Comparison of ENCODE assay signal across 31 cellular contexts in the genomic region with DNA sequence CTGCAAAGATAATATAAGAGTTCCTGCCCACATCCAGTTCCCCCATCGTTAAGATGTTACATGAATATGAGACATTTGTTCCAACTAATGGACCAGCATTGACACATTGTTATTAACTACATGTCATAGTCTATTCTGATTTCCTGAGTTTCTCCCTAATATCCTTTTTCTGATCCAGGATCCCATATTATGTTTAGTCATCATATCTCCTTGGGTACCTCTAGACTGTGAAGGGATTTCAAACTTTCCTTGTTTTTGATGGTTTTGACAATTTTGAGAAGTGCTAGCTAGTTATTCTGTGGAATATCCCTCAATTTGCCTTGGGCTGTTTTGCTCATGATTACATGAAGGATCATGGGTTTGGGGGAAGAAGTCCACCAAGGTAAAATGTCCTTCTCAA. TPM values are rescaled to one million over a fixed set of nuclear protein-coding genes. Genes with fewer than 3 reads are reported as not detected.
"Had no signal": no experiment of that assay in that cellular context is flagged by ENCODE, and none has a peak within 500 bp of the region (broad histone marks: within the 10 kb centered on the region; RNA-seq: fewer than 3 reads in every experiment).

No MANE protein-coding gene starts in this region.

- H3K9me3 Mint-ChIP-seq: stimulated activated effector memory CD8-positive, alpha-beta T cell treated with anti-CD3 and anti-CD28 coated beads, Interleukin-12 subunit alpha, Interleukin-12 subunit beta, amount 100 ng/mL, for 72 hours; stimulated activated memory B cell treated with anti-CD40 and anti-IgM and Interleukin-4, amounts not matched to agents 10 μg/mL and 1 μg/mL and 100 μg/mL, for 72 hours; stimulated activated naive B cell treated with anti-CD40 and anti-IgM and Interleukin-4, amounts not matched to agents 10 μg/mL and 1 μg/mL and 100 μg/mL, for 72 hours; stimulated activated naive CD8-positive, alpha-beta T cell treated with anti-CD3 and anti-CD28 coated beads, Interleukin-15, amount 100 ng/mL, for 72 hours; stimulated activated naive CD8-positive, alpha-beta T cell treated with anti-CD3 and anti-CD28 coated beads, Interleukin-15, Interleukin-2, amounts not matched to agents 100 ng/mL and 50 ng/mL, for 24 hours; type B pancreatic cell had no signal

- ATAC-seq: stimulated activated effector memory CD8-positive, alpha-beta T cell treated with anti-CD3 and anti-CD28 coated beads, Interleukin-12 subunit alpha, Interleukin-12 subunit beta, amount 100 ng/mL, for 72 hours; stimulated activated memory B cell treated with anti-CD40 and anti-IgM and Interleukin-4, amounts not matched to agents 10 μg/mL and 1 μg/mL and 100 μg/mL, for 72 hours; stimulated activated naive B cell treated with anti-CD40 and anti-IgM and Interleukin-4, amounts not matched to agents 10 μg/mL and 1 μg/mL and 100 μg/mL, for 72 hours; stimulated activated naive CD8-positive, alpha-beta T cell treated with anti-CD3 and anti-CD28 coated beads, Interleukin-15, amount 100 ng/mL, for 72 hours; stimulated activated naive CD8-positive, alpha-beta T cell treated with anti-CD3 and anti-CD28 coated beads, Interleukin-15, Interleukin-2, amounts not matched to agents 100 U/mL and 50 U/mL, for 24 hours; upper lobe of right lung had no signal

- DNase-seq: stimulated activated CD4-positive, alpha-beta T cell treated with anti-CD3 and anti-CD28 coated beads, Interleukin-2, amount 100 ng/mL, for 48 hours; stimulated activated CD4-positive, alpha-beta T cell treated with anti-CD3 and anti-CD28 coated beads, Interleukin-4, amount 100 ng/mL, for 1 hour; stimulated activated CD4-positive, alpha-beta T cell treated with anti-CD3 and anti-CD28 coated beads, Interleukin-4, amount 100 ng/mL, for 24 hours; stimulated activated CD4-positive, alpha-beta T cell treated with anti-CD3 and anti-CD28 coated beads, Interleukin-4, amount 100 ng/mL, for 4 hours; stimulated activated CD8-positive, alpha-beta memory T cell treated with anti-CD3 and anti-CD28 coated beads, Interleukin-4, amount 100 ng/mL, for 48 hours; stimulated activated naive B cell treated with anti-CD40 and anti-IgM and Interleukin-4, amounts not matched to agents 10 μg/mL and 1 μg/mL and 100 μg/mL, for 72 hours; stimulated activated naive CD4-positive, alpha-beta T cell; stimulated activated naive CD4-positive, alpha-beta T cell treated with Interleukin-2 at 50 U/mL for 16 hours; stimulated activated naive CD8-positive, alpha-beta T cell treated with anti-CD3 and anti-CD28 coated beads, Interleukin-15, amount 100 ng/mL, for 72 hours; stimulated activated naive CD8-positive, alpha-beta T cell treated with anti-CD3 and anti-CD28 coated beads, Interleukin-15, Interleukin-2, amounts not matched to agents 100 U/mL and 50 U/mL, for 24 hours; stomach; substantia nigra; testis; thyroid gland; tibial artery; transverse colon; upper lobe of left lung; upper lobe of right lung; uterus had no signal

- H3K27ac Mint-ChIP-seq: stimulated activated effector memory CD8-positive, alpha-beta T cell treated with anti-CD3 and anti-CD28 coated beads, Interleukin-12 subunit alpha, Interleukin-12 subunit beta, amount 100 ng/mL, for 72 hours; stimulated activated memory B cell treated with anti-CD40 and anti-IgM and Interleukin-4, amounts not matched to agents 10 μg/mL and 1 μg/mL and 100 μg/mL, for 72 hours; stimulated activated naive B cell treated with anti-CD40 and anti-IgM and Interleukin-4, amounts not matched to agents 10 μg/mL and 1 μg/mL and 100 μg/mL, for 72 hours; stimulated activated naive CD8-positive, alpha-beta T cell treated with anti-CD3 and anti-CD28 coated beads, Interleukin-15, amount 100 ng/mL, for 72 hours; stimulated activated naive CD8-positive, alpha-beta T cell treated with anti-CD3 and anti-CD28 coated beads, Interleukin-15, Interleukin-2, amounts not matched to agents 100 ng/mL and 50 ng/mL, for 24 hours; type B pancreatic cell had no signal

- H3K27me3 ChIP-seq: suprapubic skin, testis, thyroid gland, tibial nerve, upper lobe of left lung, upper lobe of right lung, uterus, vagina had no signal

- FAIRE-seq: urothelium cell line had no signal

- H3K4me3 Mint-ChIP-seq: stimulated activated effector memory CD8-positive, alpha-beta T cell treated with anti-CD3 and anti-CD28 coated beads, Interleukin-12 subunit alpha, Interleukin-12 subunit beta, amount 100 ng/mL, for 72 hours; stimulated activated memory B cell treated with anti-CD40 and anti-IgM and Interleukin-4, amounts not matched to agents 10 μg/mL and 1 μg/mL and 100 μg/mL, for 72 hours; stimulated activated naive B cell treated with anti-CD40 and anti-IgM and Interleukin-4, amounts not matched to agents 10 μg/mL and 1 μg/mL and 100 μg/mL, for 72 hours; stimulated activated naive CD8-positive, alpha-beta T cell treated with anti-CD3 and anti-CD28 coated beads, Interleukin-15, amount 100 ng/mL, for 72 hours; stimulated activated naive CD8-positive, alpha-beta T cell treated with anti-CD3 and anti-CD28 coated beads, Interleukin-15, Interleukin-2, amounts not matched to agents 100 ng/mL and 50 ng/mL, for 24 hours; type B pancreatic cell had no signal

- H3K9me3 ChIP-seq: suprapubic skin, testis, thoracic aorta, thyroid gland, transverse colon, upper lobe of left lung, upper lobe of right lung, uterus, vagina had no signal

- H3K4me1 Mint-ChIP-seq: stimulated activated effector memory CD8-positive, alpha-beta T cell treated with anti-CD3 and anti-CD28 coated beads, Interleukin-12 subunit alpha, Interleukin-12 subunit beta, amount 100 ng/mL, for 72 hours; stimulated activated memory B cell treated with anti-CD40 and anti-IgM and Interleukin-4, amounts not matched to agents 10 μg/mL and 1 μg/mL and 100 μg/mL, for 72 hours; stimulated activated naive B cell treated with anti-CD40 and anti-IgM and Interleukin-4, amounts not matched to agents 10 μg/mL and 1 μg/mL and 100 μg/mL, for 72 hours; stimulated activated naive CD8-positive, alpha-beta T cell treated with anti-CD3 and anti-CD28 coated beads, Interleukin-15, amount 100 ng/mL, for 72 hours had no signal

- H3K36me3 Mint-ChIP-seq: stimulated activated effector memory CD8-positive, alpha-beta T cell treated with anti-CD3 and anti-CD28 coated beads, Interleukin-12 subunit alpha, Interleukin-12 subunit beta, amount 100 ng/mL, for 72 hours; stimulated activated memory B cell treated with anti-CD40 and anti-IgM and Interleukin-4, amounts not matched to agents 10 μg/mL and 1 μg/mL and 100 μg/mL, for 72 hours; stimulated activated naive B cell treated with anti-CD40 and anti-IgM and Interleukin-4, amounts not matched to agents 10 μg/mL and 1 μg/mL and 100 μg/mL, for 72 hours; type B pancreatic cell had no signal

- H3K36me3 ChIP-seq: stomach, suprapubic skin, thoracic aorta, thyroid gland, tibial artery, tibial nerve, transverse colon, upper lobe of left lung, upper lobe of right lung, uterus, vagina had no signal

- H3K4me1 ChIP-seq: stomach, suprapubic skin, testis, thyroid gland, tibial artery, tibial nerve, transverse colon, upper lobe of left lung, upper lobe of right lung, uterus, vagina had no signal

- H3K4me3 ChIP-seq: stomach, suprapubic skin, testis, thoracic aorta, thyroid gland, tibial artery, tibial nerve, transverse colon, upper lobe of left lung, upper lobe of right lung, uterus, vagina had no signal

- H3K27ac ChIP-seq: stomach, suprapubic skin, testis, thoracic aorta, thyroid gland, tibial artery, tibial nerve, transverse colon, upper lobe of left lung, upper lobe of right lung, uterus, vagina had no signal

RNA-seq across cellular contexts. Expression of a gene that starts 42.4 kb away (rescaled TPM):
- total RNA-seq: stomach, subcutaneous adipose tissue, suprapubic skin, thoracic aorta, thyroid gland, tibial nerve, transverse colon, upper lobe of left lung, upper lobe of right lung, ureter, urinary bladder, uterus, vagina had no signal
- polyA plus RNA-seq: stomach, urinary bladder had no signal
